In the genomic region with DNA sequence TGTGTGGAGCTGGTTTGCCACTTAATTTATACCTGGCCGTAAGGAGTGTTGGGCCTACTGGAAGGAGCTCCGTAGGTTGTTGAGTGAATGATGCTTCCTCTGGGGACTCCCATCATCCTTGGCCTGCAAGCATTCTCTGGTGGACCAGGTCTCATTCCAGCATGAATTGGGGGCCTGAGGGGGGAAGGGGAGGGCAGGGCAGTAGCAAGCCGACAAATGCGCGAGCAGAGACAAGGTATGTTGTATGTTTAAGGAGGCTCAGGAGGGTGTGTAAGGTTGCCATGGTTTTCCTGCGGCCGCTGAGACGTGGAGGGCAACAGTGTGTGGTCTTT, we compare ENCODE assay signal across 7 cellular contexts. TPM values are rescaled to one million over a fixed set of nuclear protein-coding genes. Genes with fewer than 3 reads are reported as not detected.
A peak's percentile ranks its signal among the peaks of the same experiment; 100 is the strongest.
DNase-seq lines count a peak whose midpoint lies in the region; ATAC-seq and TF ChIP-seq lines count a peak whose summit lies in the region.

No MANE protein-coding gene starts in this region.

- peaks cover 6% of the 10 kb centered on the region; the same call in 1 of the 2 replicates for H3K9me3 ChIP-seq in SK-N-MC (ENCODE audit: low read depth, low read length)

- TF ChIP-seq CTCF in fibroblast of villous mesenchyme (IDR thresholded peaks at IDR 0.05; ENCODE audit: insufficient read depth, low read depth, low read length), result no peak

- in situ Hi-C loops in G401 (cut with HindIII; ENCODE audit: low sequenced_read_pairs), result no loop called here

- peak; percentile 15 for ATAC-seq in GM21576 (IDR thresholded peaks at IDR 0.05; ENCODE audit: unreplicated experiment)

- H3K27ac ChIP-seq in SK-N-MC, result no peak overlapping the region

- H3K4me3 ChIP-seq in SK-N-MC (peak overlapping the region; percentile 96), fibroblast of villous mesenchyme (ENCODE audit: low read depth, low read length) (peak overlapping the region; percentile 98)

- peaks cover 46% of the 10 kb centered on the region for H3K36me3 ChIP-seq in SK-N-MC (ENCODE audit: insufficient read depth, low read length)

- H3K9ac ChIP-seq in SK-N-MC (ENCODE audit: insufficient read length), result peak overlapping the region; percentile 91

- DNase-seq in SK-N-MC (ENCODE audit: low read depth, low spot score), result no peak
- DNase-seq in fibroblast of villous mesenchyme (ENCODE audit: low read depth), result no peak
- peak; percentile 6 for DNase-seq in renal cortical epithelial cell (ENCODE audit: low read depth)
- DNase-seq in SHP77 treated with DMSO at 0.1 percent for 48 hours (lab: John Stamatoyannopoulos, UW), result no peak
- DNase-seq in G401 (ENCODE audit: low spot score), result no peak
- DNase-seq in NCI-H524 treated with DMSO at 0.1 percent for 48 hours (lab: John Stamatoyannopoulos, UW), result no peak

RNA-seq across cellular contexts. Expression of gene ZNF264, which starts 0.7 kb away (rescaled TPM):
- total RNA-seq in fibroblast of villous mesenchyme (25.5 and 25.8 TPM in 2 replicates), renal cortical epithelial cell (37.5 and 69.3 TPM in 2 replicates)
- 12.3 and 23.2 TPM in 2 replicates for total RNA-seq in G401 (2014; rRNA removed; shearing (Covaris generic))

RNA-seq across cellular contexts. Expression of gene DUXA, which starts 24.7 kb away (rescaled TPM):
- not detected in 2 replicates for total RNA-seq in fibroblast of villous mesenchyme
- total RNA-seq in renal cortical epithelial cell, result not detected in 2 replicates
- total RNA-seq in G401 (2014; rRNA removed; shearing (Covaris generic)), result 2.6 TPM in 1 of 2 replicates, not detected in the other

RNA-seq across cellular contexts. Expression of gene AURKC, which starts 38.8 kb away (rescaled TPM):
- total RNA-seq in fibroblast of villous mesenchyme, result 0.43 and 0.64 TPM in 2 replicates
- 0.20 and 3.1 TPM in 2 replicates for total RNA-seq in renal cortical epithelial cell
- total RNA-seq in G401 (2014; rRNA removed; shearing (Covaris generic)), result not detected in 2 replicates

RNA-seq across cellular contexts. Expression of gene ZIM3, which starts 47.0 kb away (rescaled TPM):
- not detected in 2 replicates for total RNA-seq in fibroblast of villous mesenchyme
- total RNA-seq in renal cortical epithelial cell, result not detected in 2 replicates
- total RNA-seq in G401 (2014; rRNA removed; shearing (Covaris generic)), result not detected in 2 replicates

RNA-seq across cellular contexts. Expression of gene ZNF805, which starts 48.4 kb away (rescaled TPM):
- total RNA-seq in fibroblast of villous mesenchyme (28.1 and 29.3 TPM in 2 replicates), renal cortical epithelial cell (31.3 and 39.8 TPM in 2 replicates)
- 8.8 and 9.2 TPM in 2 replicates for total RNA-seq in G401 (2014; rRNA removed; shearing (Covaris generic))
